10 cellular contexts compared by ENCODE assay signal in the genomic region with DNA sequence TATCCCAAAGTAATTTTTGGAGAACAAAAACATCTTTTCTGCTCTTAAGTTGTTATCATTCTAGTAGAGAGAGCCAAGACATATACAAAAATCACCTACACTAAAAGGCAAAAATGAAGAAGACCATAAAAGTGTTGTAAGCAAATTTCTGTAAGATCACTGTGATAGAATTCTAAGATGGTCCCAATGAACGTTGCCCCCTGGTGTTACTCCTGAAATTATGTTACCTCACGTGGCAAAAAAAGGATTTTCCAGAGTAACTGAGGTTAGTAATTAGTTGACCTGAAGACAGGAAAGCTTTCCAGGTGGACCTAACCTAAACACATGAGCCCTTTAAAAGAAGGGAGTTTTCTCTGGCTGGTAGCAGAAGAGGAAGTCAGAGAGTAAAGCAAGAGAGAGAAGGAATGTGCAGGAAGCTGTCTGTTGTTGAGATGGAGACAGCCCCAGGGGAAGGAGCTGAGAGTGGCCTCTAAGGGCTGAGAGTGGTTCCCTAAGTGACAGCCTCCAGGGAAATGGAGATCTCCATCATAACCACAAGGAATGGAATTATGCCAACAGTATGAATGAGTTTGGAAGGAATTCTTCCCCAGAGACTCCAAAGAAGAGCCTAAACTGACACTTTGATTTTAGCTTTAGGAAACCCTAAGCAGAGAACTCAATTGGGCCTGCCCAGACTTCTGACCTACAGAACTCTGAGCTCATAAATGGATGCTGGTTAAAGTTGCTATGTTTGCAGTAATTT.
DNase-seq lines count a peak whose midpoint lies in the region; ATAC-seq, FAIRE-seq and TF ChIP-seq lines count a peak whose summit lies in the region.
"Had no signal": no experiment of that assay in that cellular context is flagged by ENCODE, and none has a peak within 500 bp of the region (broad histone marks: within the 10 kb centered on the region; RNA-seq: fewer than 3 reads in every experiment).

No MANE protein-coding gene starts in this region.

- H3K4me1 Mint-ChIP-seq in osteocyte (ENCODE audit: unreplicated experiment) (peaks cover 26% of the 10 kb centered on the region), T-helper 17 cell (no peaks in the 10 kb centered on the region)
- H3K4me1 Mint-ChIP-seq: activated B cell treated with CpG ODN at 0.5 μM for 24 hours had no signal

- peak; percentile 24 for TF ChIP-seq CTCF in choroid plexus epithelial cell (conservative IDR thresholded peaks at IDR 0.05; ENCODE audit: low read depth, low read length)
- TF ChIP-seq CTCF in osteocyte (IDR thresholded peaks at IDR 0.05) = peak; percentile 42

- FAIRE-seq in GM19239 (lab: Jason Lieb, UNC) = no peak

- H3K9me3 ChIP-seq in MG63 (peaks cover 2% of the 10 kb centered on the region; the same call in 1 of the 2 replicates), T-helper 17 cell (ENCODE audit: control insufficient read depth, low read length, poor library complexity, severe bottlenecking) (no peaks in the 10 kb centered on the region)

- DNase-seq in EL (peak; percentile 94), MG63 (peak; percentile 28), choroid plexus epithelial cell (ENCODE audit: low read depth) (peak; percentile 33), osteocyte (ENCODE audit: extremely low spot score, unreplicated experiment) (no peak), T-helper 17 cell (no peak), GM19239 (ENCODE audit: insufficient read length, low spot score) (no peak)
- DNase-seq in activated effector memory CD4-positive, alpha-beta T cell treated with Interleukin-2 at 50 U/mL for 16 hours = no peak
- DNase-seq: activated B cell treated with CpG ODN at 0.5 μM for 24 hours, NCI-H524 treated with DMSO at 0.1 percent for 48 hours, occipital lobe had no signal

- H3K36me3 Mint-ChIP-seq in osteocyte (ENCODE audit: unreplicated experiment) = no peaks in the 10 kb centered on the region
- peaks cover 2% of the 10 kb centered on the region for H3K36me3 Mint-ChIP-seq in T-helper 17 cell (ENCODE audit: low read depth)

- H3K9me3 Mint-ChIP-seq in osteocyte (ENCODE audit: unreplicated experiment) = no peaks in the 10 kb centered on the region

- H3K27me3 Mint-ChIP-seq in osteocyte (ENCODE audit: unreplicated experiment) (no peaks in the 10 kb centered on the region), T-helper 17 cell (no peaks in the 10 kb centered on the region)

- H3K27me3 ChIP-seq in MG63 = no peaks in the 10 kb centered on the region

- H3K4me3 Mint-ChIP-seq in osteocyte (ENCODE audit: unreplicated experiment) (no peak overlapping the region), T-helper 17 cell (no peak overlapping the region)
- H3K4me3 Mint-ChIP-seq: activated B cell treated with CpG ODN at 0.5 μM for 24 hours had no signal

- peak overlapping the region; percentile 6 for H3K27ac Mint-ChIP-seq in osteocyte (ENCODE audit: unreplicated experiment)
- no peak overlapping the region for H3K27ac Mint-ChIP-seq in T-helper 17 cell
- H3K27ac Mint-ChIP-seq: activated B cell treated with CpG ODN at 0.5 μM for 24 hours had no signal

- H3K4me3 ChIP-seq in MG63 (no peak overlapping the region), choroid plexus epithelial cell (ENCODE audit: low read depth, low read length) (no peak overlapping the region)

- H3K36me3 ChIP-seq in MG63 = no peaks in the 10 kb centered on the region

- ATAC-seq in T-helper 17 cell = no peak

Comparison
In these comparisons a context has a peak if more than half of its experiments do, and no peak if none do; other contexts are left out.
1. DNase-seq: peak in EL (single experiment), MG63 (single experiment) and choroid plexus epithelial cell (single experiment); none in osteocyte (single experiment), T-helper 17 cell (0 of 3), GM19239 (single experiment) and activated effector memory CD4-positive, alpha-beta T cell treated with Interleukin-2 at 50 U/mL for 16 hours (single experiment).